In genomic region chr6:28586273-28586672, GRCh38 we compare ENCODE assay signal across 9 cellular contexts.
DNase-seq lines count a peak whose midpoint lies in the region; ATAC-seq and TF ChIP-seq lines count a peak whose summit lies in the region.
"Had no signal": no experiment of that assay in that cellular context is flagged by ENCODE, and none has a peak within 500 bp of the region (broad histone marks: within the 10 kb centered on the region; RNA-seq: fewer than 3 reads in every experiment).

No MANE protein-coding gene starts in this region.

- ATAC-seq in activated naive CD8-positive, alpha-beta T cell treated with anti-CD3 and anti-CD28 coated beads, Interleukin-2, amount 50 U/mL, for 24 hours: no peak
- ATAC-seq in left lung (peak; percentile 55), thoracic aorta (ENCODE audit: insufficient number of reproducible peaks, low FRiP score, low read depth) (no peak), GM18511 (IDR thresholded peaks at IDR 0.05; ENCODE audit: unreplicated experiment) (no peak)

- TF ChIP-seq CTCF in left lung (IDR thresholded peaks at IDR 0.05) (no peak), thoracic aorta (IDR thresholded peaks at IDR 0.05) (no peak), Caco-2 (IDR thresholded peaks at IDR 0.05; ENCODE audit: insufficient read depth in 1 of 2, low read depth in 1 of 2, low read length in 1 of 2, severe bottlenecking in 1 of 2, unreplicated experiment in 1 of 2) (no peak)

- H3K27me3 ChIP-seq in left lung (peaks cover 35 to 86% of the 10 kb centered on the region in 2 donors), thoracic aorta (replicated peaks; ENCODE audit: insufficient read depth) (no peaks in the 10 kb centered on the region), Caco-2 (replicated peaks; ENCODE audit: control insufficient read depth, insufficient read depth, low read length) (no peaks in the 10 kb centered on the region)

- H3K4me1 ChIP-seq in left lung: no peaks in the 10 kb centered on the region
- peaks cover 0 to 16% of the 10 kb centered on the region in 2 donors for H3K4me1 ChIP-seq in thoracic aorta (ENCODE audit: control insufficient read depth in 1 of 2, low read depth in 2 of 2)
- H3K4me1 ChIP-seq in Caco-2: no peaks in the 10 kb centered on the region

- H3K9me3 ChIP-seq in left lung (no peaks in the 10 kb centered on the region), thoracic aorta (no peaks in the 10 kb centered on the region), Caco-2 (no peaks in the 10 kb centered on the region)

- CTCF ChIA-PET in Caco-2 (lab: Charles Lee): no interaction called here

- H3K27ac ChIP-seq in left lung (no peak overlapping the region), thoracic aorta (no peak overlapping the region)

- H3K4me1 Mint-ChIP-seq in activated T-cell treated with anti-CD3 and anti-CD28 coated beads, Interleukin-2, amount 50 U/mL, for 24 hours (ENCODE audit: low read depth): peaks cover 27% of the 10 kb centered on the region
- peaks cover 34% of the 10 kb centered on the region for H3K4me1 Mint-ChIP-seq in activated naive CD8-positive, alpha-beta T cell treated with anti-CD3 and anti-CD28 coated beads, Interleukin-2, amount 50 U/mL, for 24 hours
- H3K4me1 Mint-ChIP-seq in Caco-2 (ENCODE audit: low read depth, unreplicated experiment): peaks cover 11% of the 10 kb centered on the region

- BruUV-seq in Caco-2 (replicated peaks; lab: Mats Ljungman, UMichigan): no TSS peak

- no peak overlapping the region for H3K27ac Mint-ChIP-seq in activated T-cell treated with anti-CD3 and anti-CD28 coated beads, Interleukin-2, amount 50 U/mL, for 24 hours
- H3K27ac Mint-ChIP-seq in activated naive CD8-positive, alpha-beta T cell treated with anti-CD3 and anti-CD28 coated beads, Interleukin-2, amount 50 U/mL, for 24 hours: peak overlapping the region; percentile 33
- H3K27ac Mint-ChIP-seq in Caco-2 (ENCODE audit: unreplicated experiment): no peak overlapping the region

- peak overlapping the region; percentile 82 for H3K4me3 Mint-ChIP-seq in activated T-cell treated with anti-CD3 and anti-CD28 coated beads, Interleukin-2, amount 50 U/mL, for 24 hours
- peak overlapping the region; percentile 86 for H3K4me3 Mint-ChIP-seq in activated naive CD8-positive, alpha-beta T cell treated with anti-CD3 and anti-CD28 coated beads, Interleukin-2, amount 50 U/mL, for 24 hours
- H3K4me3 Mint-ChIP-seq in Caco-2 (ENCODE audit: unreplicated experiment): no peak overlapping the region

- no peak for DNase-seq in activated T-cell treated with anti-CD3 and anti-CD28 coated beads, Interleukin-2, amount 50 U/mL, for 24 hours
- DNase-seq in activated T-cell treated with anti-CD3 and anti-CD28 coated beads, Interleukin-2, amount 50 U/mL, for 1 hour: no peak
- DNase-seq in activated naive CD8-positive, alpha-beta T cell treated with anti-CD3 and anti-CD28 coated beads, Interleukin-2, amount 50 U/mL, for 24 hours: no peak
- DNase-seq in left lung (no peak), thoracic aorta (ENCODE audit: low spot score) (no peak), NCI-H774 (lab: John Stamatoyannopoulos, UW) (no peak), Caco-2 (no peak)
- DNase-seq: KBM-7 had no signal

- peaks cover 6% of the 10 kb centered on the region for H3K36me3 Mint-ChIP-seq in activated T-cell treated with anti-CD3 and anti-CD28 coated beads, Interleukin-2, amount 50 U/mL, for 24 hours (ENCODE audit: low read depth)
- H3K36me3 Mint-ChIP-seq in activated naive CD8-positive, alpha-beta T cell treated with anti-CD3 and anti-CD28 coated beads, Interleukin-2, amount 50 U/mL, for 24 hours (ENCODE audit: low read depth): peaks cover 8% of the 10 kb centered on the region
- peaks cover 6% of the 10 kb centered on the region for H3K36me3 Mint-ChIP-seq in Caco-2 (ENCODE audit: insufficient read depth, unreplicated experiment)

- peaks cover 81% of the 10 kb centered on the region for H3K27me3 Mint-ChIP-seq in activated T-cell treated with anti-CD3 and anti-CD28 coated beads, Interleukin-2, amount 50 U/mL, for 24 hours
- H3K27me3 Mint-ChIP-seq in activated naive CD8-positive, alpha-beta T cell treated with anti-CD3 and anti-CD28 coated beads, Interleukin-2, amount 50 U/mL, for 24 hours: peaks cover 62% of the 10 kb centered on the region
- H3K27me3 Mint-ChIP-seq in Caco-2 (ENCODE audit: insufficient read depth, unreplicated experiment): peaks cover 7% of the 10 kb centered on the region

- H3K9me3 Mint-ChIP-seq in activated T-cell treated with anti-CD3 and anti-CD28 coated beads, Interleukin-2, amount 50 U/mL, for 24 hours: no peaks in the 10 kb centered on the region
- peaks cover 14% of the 10 kb centered on the region for H3K9me3 Mint-ChIP-seq in activated naive CD8-positive, alpha-beta T cell treated with anti-CD3 and anti-CD28 coated beads, Interleukin-2, amount 50 U/mL, for 24 hours
- H3K9me3 Mint-ChIP-seq in Caco-2 (ENCODE audit: unreplicated experiment): no peaks in the 10 kb centered on the region

- POLR2A ChIA-PET in Caco-2 (lab: Charles Lee): interaction anchor here (0.6 kb wide), 1 partner anchor 367 kb away, joined by 4 read pairs; no protein-coding TSS in a partner anchor

- H3K36me3 ChIP-seq in left lung (no peaks in the 10 kb centered on the region), thoracic aorta (no peaks in the 10 kb centered on the region), Caco-2 (ENCODE audit: control insufficient read depth, insufficient read depth, low read length) (no peaks in the 10 kb centered on the region)

- peak overlapping the region; percentile 32 to 43 for H3K4me3 ChIP-seq in left lung
- peak overlapping the region; percentile 76 for H3K4me3 ChIP-seq in thoracic aorta
- H3K4me3 ChIP-seq in Caco-2 (ENCODE audit: low read depth, low read length): no peak overlapping the region

- intact Hi-C loops in left lung (cut with DNase I): no loop called here
- intact Hi-C loops in Caco-2 (cut with micrococcal nuclease; ENCODE audit: unreplicated experiment): no loop called here
